Comparison of ENCODE assay signal across 27 cellular contexts in the genomic region with DNA sequence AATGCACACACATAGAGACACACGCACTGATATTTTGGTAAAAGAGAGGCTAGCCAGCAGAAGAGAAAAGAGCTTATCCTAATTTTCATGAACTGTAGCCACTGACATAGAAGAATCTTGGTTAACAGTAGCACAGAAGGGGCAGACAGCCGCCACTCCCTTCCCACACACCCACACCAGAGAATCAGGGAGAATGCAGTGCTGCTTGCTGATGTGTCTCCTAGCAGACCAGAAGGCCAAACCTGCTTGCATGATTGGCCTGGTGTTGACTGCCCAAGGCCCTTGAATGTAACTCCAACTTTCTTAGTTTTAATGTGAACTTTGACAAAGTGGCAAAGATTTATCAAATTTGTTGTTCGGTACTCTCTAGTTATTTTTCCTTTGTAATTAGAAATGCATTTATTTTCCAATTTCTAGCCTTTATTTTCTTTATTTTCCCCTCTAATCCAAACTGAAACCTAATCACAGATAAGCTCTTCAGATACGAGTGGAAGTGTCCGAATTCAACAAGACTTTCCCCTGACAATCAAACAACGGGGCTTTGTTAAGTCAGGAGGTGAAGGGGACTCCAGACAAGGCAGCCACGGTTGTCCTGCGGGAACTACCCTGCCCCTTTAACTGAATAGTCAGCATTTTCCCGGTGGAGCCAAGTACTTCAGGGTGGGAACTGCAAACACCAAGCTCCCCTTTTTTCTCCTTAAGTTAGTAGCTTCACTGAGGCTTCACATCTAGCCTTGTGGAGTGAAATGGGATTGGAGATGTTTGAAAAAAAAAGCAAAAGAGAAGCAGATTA.
DNase-seq lines count a peak whose midpoint lies in the region; ATAC-seq, FAIRE-seq and TF ChIP-seq lines count a peak whose summit lies in the region.
"Had no signal": no experiment of that assay in that cellular context is flagged by ENCODE, and none has a peak within 500 bp of the region (broad histone marks: within the 10 kb centered on the region; RNA-seq: fewer than 3 reads in every experiment).

No MANE protein-coding gene starts in this region.

- H3K4me1 Mint-ChIP-seq in WTC11 (peaks cover 21% of the 10 kb centered on the region), neural crest cell (peaks cover 16% of the 10 kb centered on the region)
- H3K4me1 Mint-ChIP-seq: activated naive CD8-positive, alpha-beta T cell treated with anti-CD3 and anti-CD28 coated beads for 36 hours; activated T-helper 17 cell treated with anti-CD3 and anti-CD28 coated beads, Interleukin-2, amount 50 U/mL, for 72 hours; T-helper 17 cell had no signal

- H3K9me3 Mint-ChIP-seq in WTC11: no peaks in the 10 kb centered on the region
- no peaks in the 10 kb centered on the region for H3K9me3 Mint-ChIP-seq in neural crest cell
- H3K9me3 Mint-ChIP-seq: activated naive CD8-positive, alpha-beta T cell treated with anti-CD3 and anti-CD28 coated beads for 36 hours; activated T-helper 17 cell treated with anti-CD3 and anti-CD28 coated beads, Interleukin-2, amount 50 U/mL, for 72 hours had no signal

- intact Hi-C loops in transverse colon (cut with DNase I; ENCODE audit: low total_unique reads): no loop called here

- H3K27me3 ChIP-seq in iPS-15b (ENCODE audit: control insufficient read depth, insufficient read depth, low read length) (no peaks in the 10 kb centered on the region), transverse colon (no peaks in the 10 kb centered on the region)
- H3K27me3 ChIP-seq: BE2C, gastrocnemius medialis, MG63, upper lobe of left lung had no signal

- POLR2A ChIA-PET in A549 (lab: Yijun Ruan, JAX) (no interaction called here), WTC11 (lab: Charles Lee) (interaction anchor here (1.1 kb wide), 1 partner anchor 56 kb away, joined by 3 read pairs; no protein-coding TSS in a partner anchor)

- TF ChIP-seq CTCF in A549 (IDR thresholded peaks at IDR 0.05) (no peak), WTC11 (IDR thresholded peaks at IDR 0.05) (no peak), neural crest cell (conservative IDR thresholded peaks at IDR 0.05) (no peak), transverse colon (IDR thresholded peaks at IDR 0.05) (no peak)

- in situ Hi-C loops in transverse colon (cut with MboI; ENCODE audit: low pct_ligation_motif_present in 1 of 4, low pct_unique_long_range_greater_than_20kb in 1 of 4, low sequenced_read_pairs in 3 of 4): no loop called here

- no peaks in the 10 kb centered on the region for H3K27me3 Mint-ChIP-seq in WTC11 (ENCODE audit: low read depth)
- no peaks in the 10 kb centered on the region for H3K27me3 Mint-ChIP-seq in neural crest cell (ENCODE audit: low read depth)
- H3K27me3 Mint-ChIP-seq: activated naive CD8-positive, alpha-beta T cell treated with anti-CD3 and anti-CD28 coated beads for 36 hours had no signal

- H3K27ac Mint-ChIP-seq in WTC11: peak overlapping the region; percentile 48
- peak overlapping the region; percentile 2 for H3K27ac Mint-ChIP-seq in neural crest cell (ENCODE audit: unreplicated experiment)
- H3K27ac Mint-ChIP-seq: activated naive CD8-positive, alpha-beta T cell treated with anti-CD3 and anti-CD28 coated beads for 36 hours; activated T-helper 17 cell treated with anti-CD3 and anti-CD28 coated beads, Interleukin-2, amount 50 U/mL, for 72 hours; T-helper 17 cell had no signal

- TF ChIP-seq EP300 in A549 (IDR thresholded peaks at IDR 0.05) (no peak), transverse colon (IDR thresholded peaks at IDR 0.05; ENCODE audit: low read depth) (no peak)

- H3K4me2 ChIP-seq in A549: no peak overlapping the region

- DNase-seq in A549 (ENCODE audit: low read depth in 1 of 2, low spot score in 1 of 2): no peak
- no peak for DNase-seq in WTC11 (ENCODE audit: low spot score)
- no peak for DNase-seq in neural crest cell (ENCODE audit: low read depth, low spot score)
- DNase-seq in DMS 273 treated with DMSO at 0.1 percent for 48 hours (lab: John Stamatoyannopoulos, UW): no peak
- no peak for DNase-seq in NCI-H1048 (lab: John Stamatoyannopoulos, UW)
- no peak for DNase-seq in HK-2 (ENCODE audit: unreplicated experiment)
- no peak for DNase-seq in transverse colon
- DNase-seq: activated naive CD8-positive, alpha-beta T cell treated with anti-CD3 and anti-CD28 coated beads for 36 hours; BE2C; DMS79 treated with DMSO at 0.1 percent for 48 hours; effector memory CD4-positive, alpha-beta T cell; gastrocnemius medialis; MG63; midbrain; NCI-H1436; NCI-H510A treated with DMSO at 0.1 percent for 48 hours; psoas muscle; stimulated activated CD4-positive, alpha-beta T cell treated with anti-CD3 and anti-CD28 coated beads, Interleukin-4, amount 100 ng/mL, for 4 hours; stimulated activated naive CD8-positive, alpha-beta T cell treated with anti-CD3 and anti-CD28 coated beads, Interleukin-15, Interleukin-2, amounts not matched to agents 100 U/mL and 50 U/mL, for 24 hours; T-helper 17 cell; upper lobe of left lung had no signal

- no peak overlapping the region for H3K4me3 Mint-ChIP-seq in WTC11
- no peak overlapping the region for H3K4me3 Mint-ChIP-seq in neural crest cell
- H3K4me3 Mint-ChIP-seq: activated naive CD8-positive, alpha-beta T cell treated with anti-CD3 and anti-CD28 coated beads for 36 hours; activated T-helper 17 cell treated with anti-CD3 and anti-CD28 coated beads, Interleukin-2, amount 50 U/mL, for 72 hours; T-helper 17 cell had no signal

- FAIRE-seq in A549 (lab: Jason Lieb, UNC): no peak
- FAIRE-seq: GM12878, RCC 7860 had no signal

- H3K4me1 ChIP-seq in A549 (no peaks in the 10 kb centered on the region), iPS-15b (ENCODE audit: control insufficient read depth, insufficient read depth, low read length) (peaks cover 7% of the 10 kb centered on the region), transverse colon (peaks cover 0 to 5% (median 0%) of the 10 kb centered on the region in 4 donors)
- H3K4me1 ChIP-seq: gastrocnemius medialis, psoas muscle had no signal

- H3K9me3 ChIP-seq in A549 (no peaks in the 10 kb centered on the region), iPS-15b (ENCODE audit: control insufficient read depth, insufficient read depth, low read length) (no peaks in the 10 kb centered on the region), transverse colon (no peaks in the 10 kb centered on the region)
- H3K9me3 ChIP-seq: BE2C, gastrocnemius medialis, MG63, psoas muscle, upper lobe of left lung had no signal

- H3K4me3 ChIP-seq in A549 (no peak overlapping the region), iPS-15b (ENCODE audit: low read depth, low read length) (no peak overlapping the region), transverse colon (no peak overlapping the region)
- H3K4me3 ChIP-seq: gastrocnemius medialis, GM12878, MG63, psoas muscle, SK-N-MC, upper lobe of left lung had no signal

- H3K36me3 ChIP-seq in iPS-15b (ENCODE audit: control insufficient read depth, insufficient read depth, low read length) (peaks cover 29% of the 10 kb centered on the region), transverse colon (peaks cover 0 to 5% (median 0%) of the 10 kb centered on the region in 4 donors)
- H3K36me3 ChIP-seq: BE2C, gastrocnemius medialis had no signal

- H3K9ac ChIP-seq in iPS-15b (ENCODE audit: low read depth, low read length): peak overlapping the region; percentile 29

- peaks cover 81% of the 10 kb centered on the region for H3K36me3 Mint-ChIP-seq in WTC11
- H3K36me3 Mint-ChIP-seq in neural crest cell (ENCODE audit: low read depth): peaks cover 17% of the 10 kb centered on the region
- H3K36me3 Mint-ChIP-seq: activated naive CD8-positive, alpha-beta T cell treated with anti-CD3 and anti-CD28 coated beads for 36 hours had no signal

- WGBS in A549 (ENCODE audit: missing lambda C conversion rate): 82% methylated on average over 9 of the region's 9 CpGs
- WGBS in transverse colon (ENCODE audit: low coverage in 1 of 2), 2 donors: 83 to 85% methylated on average over 6 to 9 of the region's 9 CpGs

- H3K27ac ChIP-seq in A549 (no peak overlapping the region), transverse colon (peak overlapping the region in 1 of 4 donors; percentile 36)
- H3K27ac ChIP-seq: gastrocnemius medialis, psoas muscle, upper lobe of left lung had no signal

- ATAC-seq in A549 (no peak), WTC11 (peak; percentile 44)
- ATAC-seq: activated T-helper 17 cell treated with anti-CD3 and anti-CD28 coated beads, Interleukin-2, amount 50 U/mL, for 72 hours; esophagus mucosa; gastrocnemius medialis; GM12878; psoas muscle; stimulated activated naive CD8-positive, alpha-beta T cell treated with anti-CD3 and anti-CD28 coated beads, Interleukin-15, Interleukin-2, amounts not matched to agents 100 U/mL and 50 U/mL, for 24 hours; T-helper 17 cell had no signal

- TF ChIP-seq POLR2A in A549 (IDR thresholded peaks at IDR 0.05; ENCODE audit: low read length) (no peak), transverse colon (IDR thresholded peaks at IDR 0.05) (no peak)

- CTCF ChIA-PET in A549 (lab: Yijun Ruan, JAX) (interaction anchor here (0.6 to 1.7 kb wide), 4 partner anchors 16 to 103 kb away, joined by 3 to 5 read pairs (median 4); no protein-coding TSS in a partner anchor), WTC11 (lab: Charles Lee) (interaction anchor here (1.1 kb wide), 1 partner anchor 19 kb away, joined by 3 read pairs; no protein-coding TSS in a partner anchor)

- TF ChIP-seq RAD21 in A549 (conservative IDR thresholded peaks at IDR 0.05 in 1 of 2, IDR thresholded peaks at IDR 0.05 in 1 of 2): no peak

TF ChIP-seq in A549, 52 proteins besides CTCF, POLR2A, EP300 and RAD21:
- TF ChIP-seq RFX5 (IDR thresholded peaks at IDR 0.05): no peak
- peak; percentile 65 for TF ChIP-seq MAFK (IDR thresholded peaks at IDR 0.05; ENCODE audit: partially characterized antibody)
- TF ChIP-seq NPAS2 (CRISPR knock-in tag; IDR thresholded peaks at IDR 0.05; ENCODE audit: borderline replicate concordance): no peak
- no peak for TF ChIP-seq JUNB (IDR thresholded peaks at IDR 0.05)
- no peak for TF ChIP-seq CBX8 (IDR thresholded peaks at IDR 0.05)
- TF ChIP-seq BHLHE40 (IDR thresholded peaks at IDR 0.05; ENCODE audit: low read depth, low read length): no peak
- no peak for TF ChIP-seq HDAC2 (IDR thresholded peaks at IDR 0.05)
- no peak for TF ChIP-seq HOXA7 (CRISPR knock-in tag; IDR thresholded peaks at IDR 0.05)

TF ChIP-seq in WTC11, 78 proteins besides CTCF, POLR2A, EP300 and RAD21:
- TF ChIP-seq NFYB (CRISPR knock-in tag; conservative IDR thresholded peaks at IDR 0.05; ENCODE audit: low read depth) (no peak), ZNF232 (CRISPR knock-in tag; IDR thresholded peaks at IDR 0.05) (no peak), USF2 (CRISPR knock-in tag; IDR thresholded peaks at IDR 0.05) (no peak), KAT7 (CRISPR knock-in tag; IDR thresholded peaks at IDR 0.05; ENCODE audit: borderline replicate concordance) (no peak)
